8 cellular contexts compared by ENCODE assay signal in genomic region chr1:72284398-72285073, GRCh38. TPM values are rescaled to one million over a fixed set of nuclear protein-coding genes. Genes with fewer than 3 reads are reported as not detected.
A peak's percentile ranks its signal among the peaks of the same experiment; 100 is the strongest.
DNase-seq lines count a peak whose midpoint lies in the region; ATAC-seq and TF ChIP-seq lines count a peak whose summit lies in the region.

No MANE protein-coding gene starts in this region.

- peaks cover 0 to 20% (median 0%) of the 10 kb centered on the region in 12 donors for H3K4me1 ChIP-seq in heart left ventricle

- DNase-seq in AG10803 (ENCODE audit: low read depth) = peak; percentile 98
- DNase-seq in NCI-H2171 (lab: John Stamatoyannopoulos, UW) = peak; percentile 20
- peak; percentile 12 for DNase-seq in activated T-helper 2 cell treated with anti-CD3 and anti-CD28 coated beads, Interferon-gamma antibody, Interleukin-2, Interleukin-4, amounts not matched to agents 10 μg/mL and 5 μg/mL and 100 μg/mL, durations not matched to agents 14 hours and 24 hours and 36 hours (ENCODE audit: low spot score)
- peak; percentile 36 to 60 (median 53) for DNase-seq in heart left ventricle
- peak; percentile 82 for DNase-seq in osteocyte (ENCODE audit: extremely low spot score, unreplicated experiment)
- no peak for DNase-seq in SKM-1 treated with dmso at 0.1 percent for 144 hours (lab: John Stamatoyannopoulos, UW; ENCODE audit: unreplicated experiment)

- peak overlapping the region; percentile 90 for H3K4me3 ChIP-seq in AG10803 (ENCODE audit: low read length)
- H3K4me3 ChIP-seq in heart left ventricle = peak overlapping the region; percentile 52 to 91 (median 70)

- H3K9me3 Mint-ChIP-seq in activated T-helper 2 cell treated with anti-CD3 and anti-CD28 coated beads, Interferon-gamma antibody, Interleukin-2, Interleukin-4, amounts not matched to agents 10 μg/mL and 5 μg/mL and 100 μg/mL, durations not matched to agents 14 hours and 24 hours and 36 hours = no peaks in the 10 kb centered on the region
- no peaks in the 10 kb centered on the region for H3K9me3 Mint-ChIP-seq in osteocyte (ENCODE audit: unreplicated experiment)

- H3K4me1 Mint-ChIP-seq in activated T-helper 2 cell treated with anti-CD3 and anti-CD28 coated beads, Interferon-gamma antibody, Interleukin-2, Interleukin-4, amounts not matched to agents 10 μg/mL and 5 μg/mL and 100 μg/mL, durations not matched to agents 14 hours and 24 hours and 36 hours (ENCODE audit: low read depth) = peaks cover 6% of the 10 kb centered on the region
- peaks cover 19% of the 10 kb centered on the region for H3K4me1 Mint-ChIP-seq in osteocyte (ENCODE audit: unreplicated experiment)

- H3K4me3 Mint-ChIP-seq in activated T-helper 2 cell treated with anti-CD3 and anti-CD28 coated beads, Interferon-gamma antibody, Interleukin-2, Interleukin-4, amounts not matched to agents 10 μg/mL and 5 μg/mL and 100 μg/mL, durations not matched to agents 14 hours and 24 hours and 36 hours (ENCODE audit: low read depth) = no peak overlapping the region
- H3K4me3 Mint-ChIP-seq in osteocyte (ENCODE audit: unreplicated experiment) = no peak overlapping the region

- TF ChIP-seq POLR2A in heart left ventricle (IDR thresholded peaks at IDR 0.05) = no peak

- no peak overlapping the region for H3K27ac Mint-ChIP-seq in activated T-helper 2 cell treated with anti-CD3 and anti-CD28 coated beads, Interferon-gamma antibody, Interleukin-2, Interleukin-4, amounts not matched to agents 10 μg/mL and 5 μg/mL and 100 μg/mL, durations not matched to agents 14 hours and 24 hours and 36 hours
- no peak overlapping the region for H3K27ac Mint-ChIP-seq in osteocyte (ENCODE audit: unreplicated experiment)

- ATAC-seq in GM18508 (IDR thresholded peaks at IDR 0.05; ENCODE audit: insufficient read depth, unreplicated experiment) (peak; percentile 73), HG02973 (IDR thresholded peaks at IDR 0.05; ENCODE audit: unreplicated experiment) (peak; percentile 70), heart left ventricle (peak in 3 of 4 donors; percentile 34 to 47 (median 38))

- intact Hi-C loops in activated T-helper 2 cell treated with anti-CD3 and anti-CD28 coated beads, Interferon-gamma antibody, Interleukin-2, Interleukin-4, amounts not matched to agents 10 μg/mL and 5 μg/mL and 100 μg/mL, durations not matched to agents 14 hours and 24 hours and 36 hours (cut with micrococcal nuclease) = loop anchor here (1.0 kb wide), 1 partner anchor 39 kb away; no protein-coding TSS in a partner anchor
- intact Hi-C loops in heart left ventricle (cut with DNase I) = no loop called here

- H3K9me3 ChIP-seq in heart left ventricle = no peaks in the 10 kb centered on the region

- no peaks in the 10 kb centered on the region for H3K36me3 Mint-ChIP-seq in activated T-helper 2 cell treated with anti-CD3 and anti-CD28 coated beads, Interferon-gamma antibody, Interleukin-2, Interleukin-4, amounts not matched to agents 10 μg/mL and 5 μg/mL and 100 μg/mL, durations not matched to agents 14 hours and 24 hours and 36 hours (ENCODE audit: low read depth)
- H3K36me3 Mint-ChIP-seq in osteocyte (ENCODE audit: unreplicated experiment) = no peaks in the 10 kb centered on the region

- H3K27me3 Mint-ChIP-seq in activated T-helper 2 cell treated with anti-CD3 and anti-CD28 coated beads, Interferon-gamma antibody, Interleukin-2, Interleukin-4, amounts not matched to agents 10 μg/mL and 5 μg/mL and 100 μg/mL, durations not matched to agents 14 hours and 24 hours and 36 hours (ENCODE audit: low read depth) = peaks cover 29% of the 10 kb centered on the region
- H3K27me3 Mint-ChIP-seq in osteocyte (ENCODE audit: unreplicated experiment) = no peaks in the 10 kb centered on the region

- no peaks in the 10 kb centered on the region for H3K36me3 ChIP-seq in heart left ventricle

- WGBS in heart left ventricle, 4 donors = 0 to 1% (median 1%) methylated on average over 24 of the region's 24 CpGs

- peak; percentile 28 for TF ChIP-seq CTCF in AG10803 (conservative IDR thresholded peaks at IDR 0.05; ENCODE audit: low read length)
- TF ChIP-seq CTCF in heart left ventricle (IDR thresholded peaks at IDR 0.05) = peak in 2 of 12 donors; percentile 6 to 26
- TF ChIP-seq CTCF in osteocyte (IDR thresholded peaks at IDR 0.05) = peak; percentile 37

- H3K27ac ChIP-seq in heart left ventricle = peak overlapping the region; percentile 81 to 96 (median 91)

- no peaks in the 10 kb centered on the region for H3K27me3 ChIP-seq in heart left ventricle

RNA-seq across cellular contexts. Expression of gene NEGR1, which starts 2.2 kb away (rescaled TPM):
- not detected in 2 replicates for total RNA-seq in activated T-helper 2 cell treated with anti-CD3 and anti-CD28 coated beads, Interferon-gamma antibody, Interleukin-2, Interleukin-4, amounts not matched to agents 10 μg/mL and 5 μg/mL and 100 μg/mL, durations not matched to agents 14 hours and 24 hours and 36 hours
- 10 to 100 TPM in 2 of 9 donors, 1 to 10 TPM in 7; 3.9 to 11.3 (median 8.8) TPM for total RNA-seq in heart left ventricle
- 1 to 10 TPM; 1.7 to 2.4 TPM for polyA plus RNA-seq in heart left ventricle
- total RNA-seq in osteocyte = 5.0 and 7.6 TPM in 2 replicates
